Comparison of ENCODE assay signal across 9 cellular contexts in genomic region chr10:22319559-22320558, GRCh38. TPM values are rescaled to one million over a fixed set of nuclear protein-coding genes. Genes with fewer than 3 reads are reported as not detected.
DNase-seq lines count a peak whose midpoint lies in the region; ATAC-seq and TF ChIP-seq lines count a peak whose summit lies in the region.
"Had no signal": no experiment of that assay in that cellular context is flagged by ENCODE, and none has a peak within 500 bp of the region (broad histone marks: within the 10 kb centered on the region; RNA-seq: fewer than 3 reads in every experiment).

No MANE protein-coding gene starts in this region.

- DNase-seq in CD4-positive, alpha-beta memory T cell, result no peak
- DNase-seq in KBM-7, result peak; percentile 58
- peak; percentile 17 for DNase-seq in MCF 10A (ENCODE audit: unreplicated experiment)
- peak in 1 of 3 donors; percentile 37 for DNase-seq in mucosa of descending colon
- no peak for DNase-seq in NCI-H524 treated with DMSO at 0.1 percent for 48 hours (lab: John Stamatoyannopoulos, UW)
- no peak for DNase-seq in H4 (ENCODE audit: low spot score)
- DNase-seq in D341Med (ENCODE audit: low spot score), result no peak

- no peaks in the 10 kb centered on the region for H3K9me3 Mint-ChIP-seq in CD4-positive, alpha-beta memory T cell
- no peaks in the 10 kb centered on the region for H3K9me3 Mint-ChIP-seq in MCF 10A (ENCODE audit: unreplicated experiment)

- POLR2A ChIA-PET in CD4-positive, alpha-beta memory T cell (lab: Charles Lee; ENCODE audit: partially characterized antibody), result interaction anchor here (0.7 to 1.8 kb wide), 7 partner anchors 13 to 824 kb away, joined by 3 to 18 read pairs (median 3); no protein-coding TSS in a partner anchor
- POLR2A ChIA-PET in MCF 10A (lab: Yijun Ruan, JAX), result interaction anchor here (0.5 to 8.0 kb wide), 9 partner anchors 8 to 1056 kb away, joined by 3 to 239 read pairs (median 4); partner anchors contain the start of gene DNAJC1

- BruUV-seq in MCF 10A (replicated peaks; lab: Mats Ljungman, UMichigan), result no TSS peak

- H3K9me3 ChIP-seq in CD4-positive, alpha-beta memory T cell (ENCODE audit: control insufficient read depth in 1 of 2, low read length in 2 of 2), result no peaks in the 10 kb centered on the region
- no peaks in the 10 kb centered on the region for H3K9me3 ChIP-seq in mucosa of descending colon

- peak overlapping the region; percentile 89 to 97 (median 95) for H3K27ac Mint-ChIP-seq in CD4-positive, alpha-beta memory T cell
- H3K27ac Mint-ChIP-seq in MCF 10A (ENCODE audit: low read depth, unreplicated experiment), result peak overlapping the region; percentile 93

- peaks cover 0 to 18% of the 10 kb centered on the region in 2 donors for H3K36me3 Mint-ChIP-seq in CD4-positive, alpha-beta memory T cell
- H3K36me3 Mint-ChIP-seq in MCF 10A (ENCODE audit: insufficient read depth, unreplicated experiment), result peaks cover 4% of the 10 kb centered on the region

- TF ChIP-seq CTCF in MCF 10A (IDR thresholded peaks at IDR 0.05; ENCODE audit: unreplicated experiment) (no peak), mucosa of descending colon (IDR thresholded peaks at IDR 0.05) (no peak)

- peak overlapping the region; percentile 84 to 94 (median 92) for H3K4me3 Mint-ChIP-seq in CD4-positive, alpha-beta memory T cell
- peak overlapping the region; percentile 82 for H3K4me3 Mint-ChIP-seq in MCF 10A (ENCODE audit: unreplicated experiment)

- no peaks in the 10 kb centered on the region for H3K27me3 ChIP-seq in CD4-positive, alpha-beta memory T cell (ENCODE audit: insufficient read depth, low read length)

- no peaks in the 10 kb centered on the region for H3K36me3 ChIP-seq in CD4-positive, alpha-beta memory T cell (ENCODE audit: insufficient read depth, low read length)
- no peaks in the 10 kb centered on the region for H3K36me3 ChIP-seq in mucosa of descending colon (ENCODE audit: low read depth)

- H3K27me3 Mint-ChIP-seq in CD4-positive, alpha-beta memory T cell, result peaks cover 10 to 15% of the 10 kb centered on the region in 2 donors
- H3K27me3 Mint-ChIP-seq in MCF 10A (ENCODE audit: insufficient read depth, unreplicated experiment), result peaks cover 11% of the 10 kb centered on the region

- H3K4me1 Mint-ChIP-seq in CD4-positive, alpha-beta memory T cell, result peaks cover 44 to 78% (median 55%) of the 10 kb centered on the region in 4 donors
- peaks cover 31% of the 10 kb centered on the region for H3K4me1 Mint-ChIP-seq in MCF 10A (ENCODE audit: insufficient read depth, unreplicated experiment)

- peaks cover 64% of the 10 kb centered on the region for H3K4me1 ChIP-seq in CD4-positive, alpha-beta memory T cell (ENCODE audit: insufficient read depth, low read length)
- H3K4me1 ChIP-seq in mucosa of descending colon (ENCODE audit: low read depth), result peaks cover 33% of the 10 kb centered on the region

- peak overlapping the region; percentile 39 for H3K27ac ChIP-seq in CD4-positive, alpha-beta memory T cell (ENCODE audit: low read depth, low read length)

- intact Hi-C loops in CD4-positive, alpha-beta memory T cell (cut with micrococcal nuclease), result loop anchor here (1.0 to 5.0 kb wide), 7 partner anchors 21 to 1117 kb away; partner anchors contain the start of gene OTUD1
- intact Hi-C loops in MCF 10A (cut with micrococcal nuclease) (loop anchor here (5.0 to 10.0 kb wide), 3 partner anchors 107 to 395 kb away; partner anchors contain the start of gene PIP4K2A), mucosa of descending colon (cut with DNase I, micrococcal nuclease) (loop anchor here in 1 of 2 donors (5.0 kb wide), 1 partner anchor 68 kb away; no protein-coding TSS in a partner anchor)

- H3K4me3 ChIP-seq in CD4-positive, alpha-beta memory T cell (ENCODE audit: low read length in 2 of 2), result no peak overlapping the region
- H3K4me3 ChIP-seq in mucosa of descending colon, result peak overlapping the region; percentile 79

- in situ Hi-C loops in KBM-7 (cut with MboI; ENCODE audit: low pct_unique_long_range_greater_than_20kb, low sequenced_read_pairs), result no loop called here

- CTCF ChIA-PET in CD4-positive, alpha-beta memory T cell (lab: Charles Lee; ENCODE audit: partially characterized antibody), result interaction anchor here (0.7 to 1.0 kb wide), 3 partner anchors 67 to 116 kb away, joined by 3 read pairs; no protein-coding TSS in a partner anchor
- CTCF ChIA-PET in MCF 10A (lab: Yijun Ruan, JAX), result interaction anchor here (0.6 to 1.4 kb wide), 4 partner anchors 21 to 329 kb away, joined by 3 to 5 read pairs (median 4); no protein-coding TSS in a partner anchor

- ATAC-seq in mucosa of descending colon (no peak), HG03025 (IDR thresholded peaks at IDR 0.05; ENCODE audit: low FRiP score, unreplicated experiment) (no peak)

RNA-seq across cellular contexts. Expression of gene BMI1, which starts 1.0 kb away (rescaled TPM):
- total RNA-seq in CD4-positive, alpha-beta memory T cell, result 100 to 1,000 TPM in 1 of 2 experiments, 10 to 100 TPM in 1; 99.0 to 108 TPM
- 10 to 100 TPM; 40.5 to 54.5 TPM for polyA plus RNA-seq in CD4-positive, alpha-beta memory T cell
- total RNA-seq in MCF 10A (2022) (78.0 and 80.1 TPM in 2 replicates), mucosa of descending colon (10 to 100 TPM; 26.6 to 76.6 (median 28.7) TPM)
- 50.0 and 58.6 TPM in 2 replicates for total RNA-seq in H4 (2014; rRNA removed; shearing (Covaris generic))

RNA-seq across cellular contexts. Expression of gene COMMD3, which starts 3.7 kb away (rescaled TPM):
- 10 to 100 TPM; 67.9 to 68.5 TPM for total RNA-seq in CD4-positive, alpha-beta memory T cell
- 10 to 100 TPM; 71.1 to 88.1 TPM for polyA plus RNA-seq in CD4-positive, alpha-beta memory T cell
- total RNA-seq in MCF 10A (2022) (69.4 and 73.4 TPM in 2 replicates), mucosa of descending colon (10 to 100 TPM; 48.4 to 56.5 (median 51.2) TPM)
- total RNA-seq in H4 (2014; rRNA removed; shearing (Covaris generic)), result 44.9 and 45.2 TPM in 2 replicates

RNA-seq across cellular contexts. Expression of gene SPAG6, which starts 25.4 kb away (rescaled TPM):
- not detected for total RNA-seq in CD4-positive, alpha-beta memory T cell
- polyA plus RNA-seq in CD4-positive, alpha-beta memory T cell, result not detected
- total RNA-seq in MCF 10A (2022), result not detected in 2 replicates
- not detected for total RNA-seq in mucosa of descending colon
- 0.21 TPM in 1 of 2 replicates, not detected in the other for total RNA-seq in H4 (2014; rRNA removed; shearing (Covaris generic))
- total RNA-seq: NCI-H460 had no signal

Comparison
In these comparisons a context has a peak if more than half of its experiments do, and no peak if none do; other contexts are left out.
1. DNase-seq: peak in KBM-7 (single experiment) and MCF 10A (single experiment); none in CD4-positive, alpha-beta memory T cell (0 of 5), NCI-H524 treated with DMSO at 0.1 percent for 48 hours (single experiment), H4 (single experiment) and D341Med (single experiment).